1 cellular context compared by ENCODE assay signal in the genomic region with DNA sequence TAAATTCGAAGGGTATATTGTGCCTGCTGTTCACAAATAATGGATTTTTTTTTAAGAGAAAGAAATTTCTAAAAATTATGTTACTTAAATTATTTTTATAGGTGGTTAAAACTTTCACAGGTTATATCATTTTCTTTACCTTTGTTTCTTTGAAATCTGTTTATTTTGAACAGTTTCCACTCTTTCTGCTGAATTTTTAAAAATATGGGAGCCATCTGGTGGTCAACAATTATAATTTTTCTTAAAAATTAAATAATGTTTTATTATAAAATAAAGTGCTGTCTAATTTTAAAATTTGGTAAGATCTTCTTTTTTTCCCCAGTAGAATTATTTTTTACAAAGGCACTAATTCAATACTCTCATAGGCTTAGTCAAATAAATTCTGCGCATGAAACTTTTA.
TF ChIP-seq lines count a peak whose summit lies in the region.

No MANE protein-coding gene starts in this region.

TF ChIP-seq in IMR-90, 13 proteins besides CTCF, POLR2A, EP300 and RAD21:
- TF ChIP-seq, protein P1, sequence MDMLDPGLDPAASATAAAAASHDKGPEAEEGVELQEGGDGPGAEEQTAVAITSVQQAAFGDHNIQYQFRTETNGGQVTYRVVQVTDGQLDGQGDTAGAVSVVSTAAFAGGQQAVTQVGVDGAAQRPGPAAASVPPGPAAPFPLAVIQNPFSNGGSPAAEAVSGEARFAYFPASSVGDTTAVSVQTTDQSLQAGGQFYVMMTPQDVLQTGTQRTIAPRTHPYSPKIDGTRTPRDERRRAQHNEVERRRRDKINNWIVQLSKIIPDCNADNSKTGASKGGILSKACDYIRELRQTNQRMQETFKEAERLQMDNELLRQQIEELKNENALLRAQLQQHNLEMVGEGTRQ (IDR thresholded peaks at IDR 0.05; ENCODE audit: low read depth, low read length), result no peak
- TF ChIP-seq MXI1 (IDR thresholded peaks at IDR 0.05; ENCODE audit: borderline replicate concordance, low read depth, low read length) (no peak), MAFK (IDR thresholded peaks at IDR 0.05; ENCODE audit: low read depth, low read length) (no peak), CEBPB (IDR thresholded peaks at IDR 0.05; ENCODE audit: low read depth, low read length) (no peak), BHLHE40 (IDR thresholded peaks at IDR 0.05; ENCODE audit: low read depth, low read length) (no peak), RFX5 (IDR thresholded peaks at IDR 0.05; ENCODE audit: low read depth, low read length) (no peak), FOS (IDR thresholded peaks at IDR 0.05; ENCODE audit: low read depth, low read length) (no peak), SMC3 (IDR thresholded peaks at IDR 0.05; ENCODE audit: low read depth, low read length) (no peak), NFE2L2 (IDR thresholded peaks at IDR 0.05; ENCODE audit: low read depth, low read length) (no peak), CHD1 (IDR thresholded peaks at IDR 0.05; ENCODE audit: low read depth, low read length) (no peak), RCOR1 (IDR thresholded peaks at IDR 0.05; ENCODE audit: insufficient replicate concordance, low read length) (no peak), MAZ (IDR thresholded peaks at IDR 0.05; ENCODE audit: borderline replicate concordance, low read depth, low read length) (no peak)
- TF ChIP-seq, protein P2, sequence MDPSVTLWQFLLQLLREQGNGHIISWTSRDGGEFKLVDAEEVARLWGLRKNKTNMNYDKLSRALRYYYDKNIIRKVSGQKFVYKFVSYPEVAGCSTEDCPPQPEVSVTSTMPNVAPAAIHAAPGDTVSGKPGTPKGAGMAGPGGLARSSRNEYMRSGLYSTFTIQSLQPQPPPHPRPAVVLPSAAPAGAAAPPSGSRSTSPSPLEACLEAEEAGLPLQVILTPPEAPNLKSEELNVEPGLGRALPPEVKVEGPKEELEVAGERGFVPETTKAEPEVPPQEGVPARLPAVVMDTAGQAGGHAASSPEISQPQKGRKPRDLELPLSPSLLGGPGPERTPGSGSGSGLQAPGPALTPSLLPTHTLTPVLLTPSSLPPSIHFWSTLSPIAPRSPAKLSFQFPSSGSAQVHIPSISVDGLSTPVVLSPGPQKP (IDR thresholded peaks at IDR 0.05; ENCODE audit: borderline replicate concordance, low read depth, low read length), result no peak
